23 cellular contexts compared by ENCODE assay signal in the genomic region with DNA sequence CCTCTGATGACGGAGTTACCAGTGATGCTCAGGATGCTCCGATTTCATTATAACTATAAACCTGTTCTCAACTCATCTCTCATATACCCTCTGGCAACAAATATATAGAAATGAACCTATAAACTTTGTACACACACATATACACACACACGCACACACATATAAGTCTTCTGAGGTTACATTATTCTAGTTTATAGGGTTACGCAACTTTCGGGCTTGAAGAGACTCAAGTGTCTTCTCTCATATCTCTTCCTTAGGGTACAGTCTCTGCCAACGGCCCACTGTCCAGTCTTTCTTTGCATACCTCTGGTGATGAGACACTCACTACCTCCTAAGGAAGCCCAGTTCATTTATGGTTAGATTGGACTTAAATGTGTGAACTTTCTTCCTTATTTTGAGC.
"Had no signal": no experiment of that assay in that cellular context is flagged by ENCODE, and none has a peak within 500 bp of the region (broad histone marks: within the 10 kb centered on the region; RNA-seq: fewer than 3 reads in every experiment).

No MANE protein-coding gene starts in this region.

- H3K27me3 Mint-ChIP-seq: activated naive CD8-positive, alpha-beta T cell treated with anti-CD3 and anti-CD28 coated beads for 36 hours had no signal

- H3K36me3 Mint-ChIP-seq: activated CD8-positive, alpha-beta memory T cell treated with anti-CD3 and anti-CD28 coated beads, Interleukin-2, amount 10 ng/mL, durations not matched to agents 7 days and 5 days; activated naive CD8-positive, alpha-beta T cell treated with anti-CD3 and anti-CD28 coated beads for 36 hours; immature natural killer cell; naive thymus-derived CD8-positive, alpha-beta T cell; stimulated activated effector memory CD8-positive, alpha-beta T cell treated with anti-CD3 and anti-CD28 coated beads, Interleukin-12 subunit alpha, Interleukin-12 subunit beta, amount 100 ng/mL, for 72 hours had no signal

- DNase-seq: activated CD4-positive, alpha-beta T cell treated with anti-CD3 and anti-CD28 coated beads for 48 hours; activated CD4-positive, CD25-positive, alpha-beta regulatory T cell; activated naive CD8-positive, alpha-beta T cell treated with anti-CD3 and anti-CD28 coated beads for 36 hours; amygdala; body of pancreas; central memory CD4-positive, alpha-beta T cell; dorsolateral prefrontal cortex; erythroblast; gastrocnemius medialis; heart right ventricle; immature natural killer cell; left cardiac atrium; mesendoderm; naive thymus-derived CD8-positive, alpha-beta T cell; ovary; psoas muscle; sigmoid colon; stimulated activated CD4-positive, alpha-beta T cell treated with anti-CD3 and anti-CD28 coated beads, Interleukin-4, amount 100 ng/mL, for 24 hours; stomach had no signal

- H3K27ac ChIP-seq: body of pancreas, dorsolateral prefrontal cortex, gastrocnemius medialis, heart right ventricle, ovary, psoas muscle, sigmoid colon, stomach had no signal

- H3K9me3 Mint-ChIP-seq: activated CD4-positive, alpha-beta memory T cell treated with anti-CD3 and anti-CD28 coated beads, Interleukin-2, amount 10 ng/mL, durations not matched to agents 7 days and 5 days; activated naive CD8-positive, alpha-beta T cell treated with anti-CD3 and anti-CD28 coated beads for 36 hours; immature natural killer cell; naive thymus-derived CD8-positive, alpha-beta T cell; stimulated activated effector memory CD8-positive, alpha-beta T cell treated with anti-CD3 and anti-CD28 coated beads, Interleukin-12 subunit alpha, Interleukin-12 subunit beta, amount 100 ng/mL, for 72 hours had no signal

- H3K27me3 ChIP-seq: body of pancreas, dorsolateral prefrontal cortex, gastrocnemius medialis, ovary, sigmoid colon, stomach had no signal

- H3K9me3 ChIP-seq: body of pancreas, gastrocnemius medialis, heart right ventricle, ovary, psoas muscle, sigmoid colon, stomach had no signal

- H3K4me1 Mint-ChIP-seq: activated naive CD8-positive, alpha-beta T cell treated with anti-CD3 and anti-CD28 coated beads for 36 hours; immature natural killer cell; naive thymus-derived CD8-positive, alpha-beta T cell; stimulated activated effector memory CD8-positive, alpha-beta T cell treated with anti-CD3 and anti-CD28 coated beads, Interleukin-12 subunit alpha, Interleukin-12 subunit beta, amount 100 ng/mL, for 72 hours had no signal

- H3K4me3 ChIP-seq: body of pancreas, dorsolateral prefrontal cortex, gastrocnemius medialis, heart right ventricle, ovary, psoas muscle, sigmoid colon, stomach had no signal

- H3K27ac Mint-ChIP-seq: activated CD4-positive, alpha-beta memory T cell treated with anti-CD3 and anti-CD28 coated beads, Interleukin-2, amount 10 ng/mL, durations not matched to agents 7 days and 5 days; activated CD8-positive, alpha-beta memory T cell treated with anti-CD3 and anti-CD28 coated beads, Interleukin-2, amount 10 ng/mL, durations not matched to agents 7 days and 5 days; activated naive CD8-positive, alpha-beta T cell treated with anti-CD3 and anti-CD28 coated beads for 36 hours; immature natural killer cell; stimulated activated effector memory CD8-positive, alpha-beta T cell treated with anti-CD3 and anti-CD28 coated beads, Interleukin-12 subunit alpha, Interleukin-12 subunit beta, amount 100 ng/mL, for 72 hours had no signal

- ATAC-seq: body of pancreas; gastrocnemius medialis; left cardiac atrium; naive thymus-derived CD8-positive, alpha-beta T cell; psoas muscle had no signal

- FAIRE-seq: colon had no signal

- H3K36me3 ChIP-seq: gastrocnemius medialis, heart right ventricle, ovary, sigmoid colon, stomach had no signal

- H3K4me1 ChIP-seq: body of pancreas, gastrocnemius medialis, heart right ventricle, psoas muscle, sigmoid colon, stomach had no signal

- H3K4me3 Mint-ChIP-seq: activated CD4-positive, alpha-beta memory T cell treated with anti-CD3 and anti-CD28 coated beads, Interleukin-2, amount 10 ng/mL, durations not matched to agents 7 days and 5 days; activated CD8-positive, alpha-beta memory T cell treated with anti-CD3 and anti-CD28 coated beads, Interleukin-2, amount 10 ng/mL, durations not matched to agents 7 days and 5 days; activated naive CD8-positive, alpha-beta T cell treated with anti-CD3 and anti-CD28 coated beads for 36 hours; immature natural killer cell; stimulated activated effector memory CD8-positive, alpha-beta T cell treated with anti-CD3 and anti-CD28 coated beads, Interleukin-12 subunit alpha, Interleukin-12 subunit beta, amount 100 ng/mL, for 72 hours had no signal
